8 cellular contexts compared by ENCODE assay signal in the genomic region with DNA sequence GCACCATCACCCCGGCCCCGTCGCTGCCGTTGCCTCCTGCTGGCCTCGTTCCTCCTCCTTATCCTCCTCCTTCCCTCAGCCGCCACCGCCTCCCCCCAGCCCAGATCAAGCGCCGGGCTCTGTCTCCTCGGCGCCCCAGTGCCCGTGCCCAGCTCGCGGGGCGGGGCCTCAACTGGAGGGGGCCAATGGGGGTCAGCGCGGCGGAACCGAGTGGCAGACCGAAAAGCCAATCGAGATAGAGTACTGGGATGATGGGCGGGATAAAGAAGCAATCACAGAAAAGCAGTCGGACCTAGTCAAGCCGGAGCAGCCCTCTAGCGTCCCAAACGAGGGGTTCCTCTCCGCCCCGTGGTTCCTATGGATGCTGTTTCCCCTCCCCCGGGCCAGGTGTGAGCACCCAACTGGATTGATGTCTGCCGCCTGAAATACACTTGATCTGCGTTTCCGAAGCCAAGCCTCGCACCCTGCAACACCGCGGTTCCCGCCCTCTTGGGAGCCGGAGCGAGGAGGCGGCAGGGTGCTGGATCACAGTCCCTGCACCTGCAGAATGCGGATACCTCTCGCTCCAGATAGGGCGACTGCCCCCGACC. TPM values are rescaled to one million over a fixed set of nuclear protein-coding genes. Genes with fewer than 3 reads are reported as not detected.
DNase-seq lines count a peak whose midpoint lies in the region; ATAC-seq and TF ChIP-seq lines count a peak whose summit lies in the region.

A gene (minus strand): TSS at position 121 of the 590 bp plus-strand sequence.

- ATAC-seq in GM21786 (IDR thresholded peaks at IDR 0.05; ENCODE audit: unreplicated experiment), result peak; percentile 94

- H3K36me3 ChIP-seq in KMS-11 (ENCODE audit: insufficient read depth) (no peaks in the 10 kb centered on the region), neural cell (ENCODE audit: insufficient read depth, low read length) (no peaks in the 10 kb centered on the region)

- H3K4me2 ChIP-seq in KMS-11, result peak within 1 kb of the TSS; percentile 62
- H3K4me2 ChIP-seq in neural cell (ENCODE audit: low read length), result peak within 1 kb of the TSS; percentile 81

- no peaks in the 10 kb centered on the region for H3K9me2 ChIP-seq in neural cell (ENCODE audit: insufficient read depth, low read length)

- no peaks in the 10 kb centered on the region for H3K36me3 Mint-ChIP-seq in stimulated activated naive CD8-positive, alpha-beta T cell treated with anti-CD3 and anti-CD28 coated beads, Interleukin-15, Interleukin-2, amounts not matched to agents 100 ng/mL and 50 ng/mL, for 24 hours (ENCODE audit: low read depth)

- H4K20me1 ChIP-seq in KMS-11 (ENCODE audit: insufficient read depth) (no peaks in the 10 kb centered on the region), neural cell (ENCODE audit: insufficient read depth) (no peaks in the 10 kb centered on the region)

- H3K27me3 ChIP-seq in KMS-11 (ENCODE audit: insufficient read depth, low read depth) (no peaks in the 10 kb centered on the region), neural cell (ENCODE audit: insufficient read depth, low read depth, low read length) (no peaks in the 10 kb centered on the region)

- DNase-seq in DMS53 (lab: John Stamatoyannopoulos, UW) (peak; percentile 97), SHP77 treated with DMSO at 0.1 percent for 48 hours (lab: John Stamatoyannopoulos, UW) (peak; percentile 98), foreskin melanocyte (peak; percentile 95)
- peak; percentile 49 to 82 (median 63) for DNase-seq in activated naive CD4-positive, alpha-beta T cell (lab: John Stamatoyannopoulos, UW)

- H3K4me3 Mint-ChIP-seq in stimulated activated naive CD8-positive, alpha-beta T cell treated with anti-CD3 and anti-CD28 coated beads, Interleukin-15, Interleukin-2, amounts not matched to agents 100 ng/mL and 50 ng/mL, for 24 hours, result peak within 1 kb of the TSS; percentile 79

- TF ChIP-seq CTCF in KMS-11 (conservative IDR thresholded peaks at IDR 0.05; ENCODE audit: low read depth, low read length) (0 out of 2 replicates have a peak, but pooled peaks have one; percentile 20), neural cell (IDR thresholded peaks at IDR 0.05; ENCODE audit: poor library complexity, severe bottlenecking) (peak; percentile 76)

- no peaks in the 10 kb centered on the region for H3K9me3 Mint-ChIP-seq in stimulated activated naive CD8-positive, alpha-beta T cell treated with anti-CD3 and anti-CD28 coated beads, Interleukin-15, Interleukin-2, amounts not matched to agents 100 ng/mL and 50 ng/mL, for 24 hours

- H3K4me1 ChIP-seq in KMS-11 (ENCODE audit: low read depth, poor library complexity, severe bottlenecking), result peaks cover 10% of the 10 kb centered on the region

- peaks cover 64% of the 10 kb centered on the region for H3K27me3 Mint-ChIP-seq in stimulated activated naive CD8-positive, alpha-beta T cell treated with anti-CD3 and anti-CD28 coated beads, Interleukin-15, Interleukin-2, amounts not matched to agents 100 ng/mL and 50 ng/mL, for 24 hours

- H3K4me3 ChIP-seq in KMS-11 (IDR thresholded peaks at IDR 0.05; ENCODE audit: insufficient read depth, low read depth, low read length) (no peak within 1 kb of the TSS), neural cell (ENCODE audit: low read length) (peak within 1 kb of the TSS; percentile 93)

- H3K9ac ChIP-seq in KMS-11 (no peak within 1 kb of the TSS), neural cell (ENCODE audit: low read length) (peak within 1 kb of the TSS; percentile 73)

- H3F3A ChIP-seq in neural cell (ENCODE audit: insufficient read depth, low read length, poor library complexity, severe bottlenecking), result peaks cover 3% of the 10 kb centered on the region

- peak; percentile 27 for TF ChIP-seq EP300 in neural cell (conservative IDR thresholded peaks at IDR 0.05; ENCODE audit: poor library complexity, severe bottlenecking)

- TF ChIP-seq RAD21 in neural cell (conservative IDR thresholded peaks at IDR 0.05), result peak; percentile 51

- H3K4me1 Mint-ChIP-seq in stimulated activated naive CD8-positive, alpha-beta T cell treated with anti-CD3 and anti-CD28 coated beads, Interleukin-15, Interleukin-2, amounts not matched to agents 100 ng/mL and 50 ng/mL, for 24 hours (ENCODE audit: low read depth), result peaks cover 18% of the 10 kb centered on the region

- peak within 1 kb of the TSS; percentile 43 for H3K27ac Mint-ChIP-seq in stimulated activated naive CD8-positive, alpha-beta T cell treated with anti-CD3 and anti-CD28 coated beads, Interleukin-15, Interleukin-2, amounts not matched to agents 100 ng/mL and 50 ng/mL, for 24 hours

- no peaks in the 10 kb centered on the region for H3K9me3 ChIP-seq in neural cell (ENCODE audit: low read length)

- peak within 1 kb of the TSS; percentile 86 for H2AFZ ChIP-seq in KMS-11 (ENCODE audit: low read depth)
- peak within 1 kb of the TSS; percentile 90 for H2AFZ ChIP-seq in neural cell (ENCODE audit: low read depth, low read length)

- H3K79me2 ChIP-seq in KMS-11 (ENCODE audit: insufficient read depth, low read depth), result no peaks in the 10 kb centered on the region
- peaks cover 20% of the 10 kb centered on the region for H3K79me2 ChIP-seq in neural cell (replicated peaks; ENCODE audit: insufficient read depth, low read length)

- H3K27ac ChIP-seq in KMS-11, result no peak within 1 kb of the TSS
- peak within 1 kb of the TSS; percentile 76 for H3K27ac ChIP-seq in neural cell (ENCODE audit: low read length)

TF ChIP-seq in neural cell, 6 proteins besides CTCF, POLR2A, EP300 and RAD21:
- TF ChIP-seq TAF1 (IDR thresholded peaks at IDR 0.05; ENCODE audit: low read depth) (peak; percentile 92), MXI1 (conservative IDR thresholded peaks at IDR 0.05; ENCODE audit: poor library complexity, severe bottlenecking) (peak; percentile 63), EZH2 (IDR thresholded peaks at IDR 0.05; ENCODE audit: borderline replicate concordance, insufficient read depth, low read length, poor library complexity, severe bottlenecking) (no peak), POLR2AphosphoS5 (IDR thresholded peaks at IDR 0.05) (peak; percentile 97), SMC3 (conservative IDR thresholded peaks at IDR 0.05; ENCODE audit: poor library complexity) (peak; percentile 58)
- TF ChIP-seq, protein P1, sequence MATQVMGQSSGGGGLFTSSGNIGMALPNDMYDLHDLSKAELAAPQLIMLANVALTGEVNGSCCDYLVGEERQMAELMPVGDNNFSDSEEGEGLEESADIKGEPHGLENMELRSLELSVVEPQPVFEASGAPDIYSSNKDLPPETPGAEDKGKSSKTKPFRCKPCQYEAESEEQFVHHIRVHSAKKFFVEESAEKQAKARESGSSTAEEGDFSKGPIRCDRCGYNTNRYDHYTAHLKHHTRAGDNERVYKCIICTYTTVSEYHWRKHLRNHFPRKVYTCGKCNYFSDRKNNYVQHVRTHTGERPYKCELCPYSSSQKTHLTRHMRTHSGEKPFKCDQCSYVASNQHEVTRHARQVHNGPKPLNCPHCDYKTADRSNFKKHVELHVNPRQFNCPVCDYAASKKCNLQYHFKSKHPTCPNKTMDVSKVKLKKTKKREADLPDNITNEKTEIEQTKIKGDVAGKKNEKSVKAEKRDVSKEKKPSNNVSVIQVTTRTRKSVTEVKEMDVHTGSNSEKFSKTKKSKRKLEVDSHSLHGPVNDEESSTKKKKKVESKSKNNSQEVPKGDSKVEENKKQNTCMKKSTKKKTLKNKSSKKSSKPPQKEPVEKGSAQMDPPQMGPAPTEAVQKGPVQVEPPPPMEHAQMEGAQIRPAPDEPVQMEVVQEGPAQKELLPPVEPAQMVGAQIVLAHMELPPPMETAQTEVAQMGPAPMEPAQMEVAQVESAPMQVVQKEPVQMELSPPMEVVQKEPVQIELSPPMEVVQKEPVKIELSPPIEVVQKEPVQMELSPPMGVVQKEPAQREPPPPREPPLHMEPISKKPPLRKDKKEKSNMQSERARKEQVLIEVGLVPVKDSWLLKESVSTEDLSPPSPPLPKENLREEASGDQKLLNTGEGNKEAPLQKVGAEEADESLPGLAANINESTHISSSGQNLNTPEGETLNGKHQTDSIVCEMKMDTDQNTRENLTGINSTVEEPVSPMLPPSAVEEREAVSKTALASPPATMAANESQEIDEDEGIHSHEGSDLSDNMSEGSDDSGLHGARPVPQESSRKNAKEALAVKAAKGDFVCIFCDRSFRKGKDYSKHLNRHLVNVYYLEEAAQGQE (IDR thresholded peaks at IDR 0.05; ENCODE audit: borderline replicate concordance), result peak; percentile 38

RNA-seq across cellular contexts. Expression of the gene that starts here (rescaled TPM):
- polyA plus RNA-seq in neural cell, result 25.8 and 27.8 TPM in 2 replicates
- polyA minus RNA-seq in neural cell, result 36.3 and 38.8 TPM in 2 replicates
